19 cellular contexts compared by ENCODE assay signal in the genomic region with DNA sequence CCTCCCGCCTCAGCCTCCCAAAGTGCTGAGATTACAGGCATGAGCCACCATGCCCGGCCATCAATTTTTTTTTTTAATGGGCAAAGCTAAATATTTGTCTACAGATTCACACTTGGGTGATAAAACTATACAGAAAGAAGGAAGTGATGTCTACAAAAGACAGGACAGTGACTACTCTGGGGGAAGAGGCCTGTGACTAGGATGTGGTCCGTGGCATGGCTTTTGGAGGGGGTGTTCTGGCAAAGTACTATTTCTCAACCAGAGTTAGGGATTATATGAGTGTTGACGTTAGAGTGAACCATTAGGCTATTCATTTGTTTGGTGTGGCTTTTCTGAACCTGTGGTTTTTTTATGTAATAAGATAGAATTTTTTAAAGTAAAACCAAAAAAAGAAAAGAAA. TPM values are rescaled to one million over a fixed set of nuclear protein-coding genes. Genes with fewer than 3 reads are reported as not detected.
A peak's percentile ranks its signal among the peaks of the same experiment; 100 is the strongest.
DNase-seq lines count a peak whose midpoint lies in the region; ATAC-seq and TF ChIP-seq lines count a peak whose summit lies in the region.
"Had no signal": no experiment of that assay in that cellular context is flagged by ENCODE, and none has a peak within 500 bp of the region (broad histone marks: within the 10 kb centered on the region; RNA-seq: fewer than 3 reads in every experiment).

No MANE protein-coding gene starts in this region.

- intact Hi-C loops in activated CD8-positive, alpha-beta T cell treated with anti-CD3 and anti-CD28 coated beads for 36 hours (cut with micrococcal nuclease): no loop called here
- intact Hi-C loops in uterus (cut with DNase I; ENCODE audit: low total_unique reads): no loop called here

- CTCF ChIA-PET in activated CD8-positive, alpha-beta T cell treated with anti-CD3 and anti-CD28 coated beads for 36 hours (lab: Charles Lee): no interaction called here

- no peak overlapping the region for H3K27ac Mint-ChIP-seq in stimulated activated naive CD8-positive, alpha-beta T cell treated with anti-CD3 and anti-CD28 coated beads, Interleukin-15, amount 100 ng/mL, for 72 hours
- no peak overlapping the region for H3K27ac Mint-ChIP-seq in activated CD8-positive, alpha-beta T cell treated with anti-CD3 and anti-CD28 coated beads for 36 hours
- H3K27ac Mint-ChIP-seq: activated CD4-positive, alpha-beta T cell treated with anti-CD3 and anti-CD28 coated beads, Interleukin-2, amount 10 ng/mL, durations not matched to agents 7 days and 5 days; activated naive CD4-positive, alpha-beta T cell treated with anti-CD3 and anti-CD28 coated beads, Interleukin-2, amount 10 ng/mL, durations not matched to agents 7 days and 5 days; CD4-positive, CD25-positive, alpha-beta regulatory T cell; T-cell had no signal

- no peak for TF ChIP-seq POLR2A in uterus (IDR thresholded peaks at IDR 0.05)

- peaks cover 0 to 7% of the 10 kb centered on the region in 2 donors for H3K9me3 Mint-ChIP-seq in stimulated activated naive CD8-positive, alpha-beta T cell treated with anti-CD3 and anti-CD28 coated beads, Interleukin-15, amount 100 ng/mL, for 72 hours
- peaks cover 1% of the 10 kb centered on the region for H3K9me3 Mint-ChIP-seq in activated CD8-positive, alpha-beta T cell treated with anti-CD3 and anti-CD28 coated beads for 36 hours
- H3K9me3 Mint-ChIP-seq: activated CD4-positive, alpha-beta T cell treated with anti-CD3 and anti-CD28 coated beads, Interleukin-2, amount 10 ng/mL, durations not matched to agents 7 days and 5 days; T-cell had no signal

- H3K27me3 Mint-ChIP-seq in stimulated activated naive CD8-positive, alpha-beta T cell treated with anti-CD3 and anti-CD28 coated beads, Interleukin-15, amount 100 ng/mL, for 72 hours: peaks cover 16% of the 10 kb centered on the region
- H3K27me3 Mint-ChIP-seq in activated CD8-positive, alpha-beta T cell treated with anti-CD3 and anti-CD28 coated beads for 36 hours: peaks cover 4% of the 10 kb centered on the region
- H3K27me3 Mint-ChIP-seq: activated CD4-positive, alpha-beta T cell treated with anti-CD3 and anti-CD28 coated beads, Interleukin-2, amount 10 ng/mL, durations not matched to agents 7 days and 5 days had no signal

- no peaks in the 10 kb centered on the region for H3K9me3 ChIP-seq in uterus
- H3K9me3 ChIP-seq: neutrophil had no signal

- peaks cover 4% of the 10 kb centered on the region for H3K4me1 Mint-ChIP-seq in stimulated activated naive CD8-positive, alpha-beta T cell treated with anti-CD3 and anti-CD28 coated beads, Interleukin-15, amount 100 ng/mL, for 72 hours
- no peaks in the 10 kb centered on the region for H3K4me1 Mint-ChIP-seq in activated CD8-positive, alpha-beta T cell treated with anti-CD3 and anti-CD28 coated beads for 36 hours (ENCODE audit: low read depth)
- H3K4me1 Mint-ChIP-seq: activated naive CD4-positive, alpha-beta T cell treated with anti-CD3 and anti-CD28 coated beads, Interleukin-2, amount 10 ng/mL, durations not matched to agents 7 days and 5 days; CD4-positive, CD25-positive, alpha-beta regulatory T cell; T-cell had no signal

- peak in 1 of 2 donors; percentile 44 for DNase-seq in stimulated activated naive CD8-positive, alpha-beta T cell treated with anti-CD3 and anti-CD28 coated beads, Interleukin-15, amount 100 ng/mL, for 72 hours
- no peak for DNase-seq in stimulated activated naive CD8-positive, alpha-beta T cell treated with anti-CD3 and anti-CD28 coated beads, Interleukin-15, Interleukin-2, amounts not matched to agents 100 U/mL and 50 U/mL, for 24 hours
- peak; percentile 99 for DNase-seq in MV-4-11 (lab: John Stamatoyannopoulos, UW)
- DNase-seq in activated CD8-positive, alpha-beta T cell treated with anti-CD3 and anti-CD28 coated beads for 36 hours: peak; percentile 51
- no peak for DNase-seq in uterus
- no peak for DNase-seq in kidney glomerular epithelial cell (lab: John Stamatoyannopoulos, UW)
- DNase-seq in activated gamma-delta T cell (lab: John Stamatoyannopoulos, UW): no peak
- DNase-seq: activated CD4-positive, alpha-beta T cell treated with anti-CD3 and anti-CD28 coated beads, Interleukin-2, amount 10 ng/mL, durations not matched to agents 7 days and 5 days; activated naive CD4-positive, alpha-beta T cell treated with anti-CD3 and anti-CD28 coated beads, Interleukin-2, amount 10 ng/mL, durations not matched to agents 7 days and 5 days; CD4-positive, CD25-positive, alpha-beta regulatory T cell; DMS153; foreskin fibroblast; NCI-H1436 treated with DMSO at 0.1 percent for 48 hours; NCI-H524; T-cell had no signal

- H3K27ac ChIP-seq in uterus: peak overlapping the region; percentile 74 to 76
- H3K27ac ChIP-seq: epithelial cell of prostate, neutrophil had no signal

- POLR2A ChIA-PET in activated CD8-positive, alpha-beta T cell treated with anti-CD3 and anti-CD28 coated beads for 36 hours (lab: Charles Lee): no interaction called here

- no peak overlapping the region for H3K4me3 ChIP-seq in uterus

- H3K27me3 ChIP-seq in uterus: no peaks in the 10 kb centered on the region
- H3K27me3 ChIP-seq: neutrophil had no signal

- no peak for TF ChIP-seq CTCF in activated CD8-positive, alpha-beta T cell treated with anti-CD3 and anti-CD28 coated beads for 36 hours (IDR thresholded peaks at IDR 0.05)
- TF ChIP-seq CTCF in uterus (IDR thresholded peaks at IDR 0.05): no peak

- no peaks in the 10 kb centered on the region for H3K4me1 ChIP-seq in uterus

- no peaks in the 10 kb centered on the region for H3K36me3 ChIP-seq in uterus
- H3K36me3 ChIP-seq: neutrophil had no signal

- ATAC-seq in stimulated activated naive CD8-positive, alpha-beta T cell treated with anti-CD3 and anti-CD28 coated beads, Interleukin-15, amount 100 ng/mL, for 72 hours: peak; percentile 82
- ATAC-seq in stimulated activated naive CD8-positive, alpha-beta T cell treated with anti-CD3 and anti-CD28 coated beads, Interleukin-15, Interleukin-2, amounts not matched to agents 100 U/mL and 50 U/mL, for 24 hours: no peak
- no peak for ATAC-seq in activated CD8-positive, alpha-beta T cell treated with anti-CD3 and anti-CD28 coated beads for 36 hours
- no peak for ATAC-seq in GM18870 (IDR thresholded peaks at IDR 0.05; ENCODE audit: unreplicated experiment)
- ATAC-seq: HCT116, T-cell had no signal

- no peak overlapping the region for H3K4me3 Mint-ChIP-seq in stimulated activated naive CD8-positive, alpha-beta T cell treated with anti-CD3 and anti-CD28 coated beads, Interleukin-15, amount 100 ng/mL, for 72 hours
- no peak overlapping the region for H3K4me3 Mint-ChIP-seq in activated CD8-positive, alpha-beta T cell treated with anti-CD3 and anti-CD28 coated beads for 36 hours
- H3K4me3 Mint-ChIP-seq: activated CD4-positive, alpha-beta T cell treated with anti-CD3 and anti-CD28 coated beads, Interleukin-2, amount 10 ng/mL, durations not matched to agents 7 days and 5 days; activated naive CD4-positive, alpha-beta T cell treated with anti-CD3 and anti-CD28 coated beads, Interleukin-2, amount 10 ng/mL, durations not matched to agents 7 days and 5 days; CD4-positive, CD25-positive, alpha-beta regulatory T cell; T-cell had no signal

- H3K36me3 Mint-ChIP-seq in activated CD8-positive, alpha-beta T cell treated with anti-CD3 and anti-CD28 coated beads for 36 hours (ENCODE audit: low read depth): no peaks in the 10 kb centered on the region
- H3K36me3 Mint-ChIP-seq: CD4-positive, CD25-positive, alpha-beta regulatory T cell; T-cell had no signal

RNA-seq across cellular contexts. Expression of a gene that starts 42.7 kb away (rescaled TPM):
- 1 to 10 TPM in 1 of 2 experiments, under 1 TPM in 1; 0.87 to 1.0 TPM for total RNA-seq in activated CD8-positive, alpha-beta T cell treated with anti-CD3 and anti-CD28 coated beads for 36 hours
- 10 to 100 TPM; 46.0 to 97.6 (median 68.3) TPM for total RNA-seq in uterus

Comparison
In these comparisons a context has a peak if more than half of its experiments do, and no peak if none do; other contexts are left out.
1. DNase-seq: peak in MV-4-11 (single experiment) and activated CD8-positive, alpha-beta T cell treated with anti-CD3 and anti-CD28 coated beads for 36 hours (single experiment); none in stimulated activated naive CD8-positive, alpha-beta T cell treated with anti-CD3 and anti-CD28 coated beads, Interleukin-15, Interleukin-2, amounts not matched to agents 100 U/mL and 50 U/mL, for 24 hours (single experiment), uterus (0 of 2), kidney glomerular epithelial cell (single experiment) and activated gamma-delta T cell (single experiment).
2. RNA of a gene that starts 42.7 kb away (total RNA-seq): 46.0 to 97.6 TPM in uterus; 0.87 to 1.0 TPM in activated CD8-positive, alpha-beta T cell treated with anti-CD3 and anti-CD28 coated beads for 36 hours; every median in the first group is over 10 times any median in the second.